In genomic region chr3:136008732-136009456, GRCh38 we compare ENCODE assay signal across 16 cellular contexts.
"Had no signal": no experiment of that assay in that cellular context is flagged by ENCODE, and none has a peak within 500 bp of the region (broad histone marks: within the 10 kb centered on the region; RNA-seq: fewer than 3 reads in every experiment).

No MANE protein-coding gene starts in this region.

- H3K9me3 ChIP-seq: ascending aorta, esophagus muscularis mucosa, lower lobe of right lung, spleen had no signal

- ATAC-seq: lower lobe of right lung; natural killer cell treated with Interleukin-12 subunit alpha and Interleukin-12 subunit beta and Interleukin-15 and Interleukin-18, amount 100 ng/mL, for 72 hours; sciatic nerve; stimulated activated naive B cell treated with anti-CD40 and anti-IgM and Interleukin-4, amounts not matched to agents 10 μg/mL and 1 μg/mL and 100 μg/mL, for 72 hours had no signal

- DNase-seq: activated CD4-positive, CD25-positive, alpha-beta regulatory T cell treated with anti-CD3 and anti-CD28 coated beads, Interleukin-2, amount 50 U/mL, for 72 hours; activated CD8-positive, alpha-beta memory T cell treated with anti-CD3 and anti-CD28 coated beads for 24 hours; activated CD8-positive, alpha-beta memory T cell treated with anti-CD3 and anti-CD28 coated beads, Interleukin-2, amount 50 U/mL, for 48 hours; activated effector memory CD4-positive, alpha-beta T cell treated with Interleukin-2 at 50 U/mL for 16 hours; activated naive CD4-positive, alpha-beta T cell treated with anti-CD3 and anti-CD28 coated beads, Interleukin-2, amount 10 ng/mL, durations not matched to agents 7 days and 5 days; activated T-cell treated with anti-CD3 and anti-CD28 coated beads, Interleukin-2, amount 50 U/mL, for 48 hours; islet precursor cell; lower lobe of right lung; nucleus accumbens; spleen; stimulated activated naive B cell treated with anti-CD40 and anti-IgM and Interleukin-4, amounts not matched to agents 10 μg/mL and 1 μg/mL and 100 μg/mL, for 72 hours had no signal

- H3K27ac ChIP-seq: ascending aorta, coronary artery, esophagus muscularis mucosa, lower lobe of right lung, spleen had no signal

- H3K27me3 ChIP-seq: ascending aorta, esophagus muscularis mucosa, spleen had no signal

- H3K4me3 ChIP-seq: ascending aorta, coronary artery, esophagus muscularis mucosa, lower lobe of right lung, spleen had no signal

- H3K4me1 ChIP-seq: ascending aorta, lower lobe of right lung, spleen had no signal

- H3K36me3 ChIP-seq: esophagus muscularis mucosa, lower lobe of right lung, spleen had no signal
